Comparison of ENCODE assay signal across 1 cellular context in genomic region chr3:181999314-181999713, GRCh38.
TF ChIP-seq lines count a peak whose summit lies in the region.

No MANE protein-coding gene starts in this region.

TF ChIP-seq in SK-N-SH, 30 proteins besides CTCF, POLR2A, EP300 and RAD21 (continued from another document):
- TF ChIP-seq REST (IDR thresholded peaks at IDR 0.05; ENCODE audit: low read depth, low read length) (no peak), NRF1 (IDR thresholded peaks at IDR 0.05; ENCODE audit: low read depth, low read length) (no peak), SIN3A (IDR thresholded peaks at IDR 0.05; ENCODE audit: borderline replicate concordance, low read depth, low read length) (no peak), USF1 (IDR thresholded peaks at IDR 0.05; ENCODE audit: borderline replicate concordance, low read depth) (no peak), GATA2 (CRISPR knock-in tag; IDR thresholded peaks at IDR 0.05) (no peak), MXI1 (IDR thresholded peaks at IDR 0.05; ENCODE audit: low read depth, low read length) (no peak), RCOR1 (IDR thresholded peaks at IDR 0.05; ENCODE audit: low read length) (no peak), TCF12 (IDR thresholded peaks at IDR 0.05) (no peak), IRF3 (IDR thresholded peaks at IDR 0.05; ENCODE audit: low read depth, low read length) (no peak), USF2 (IDR thresholded peaks at IDR 0.05; ENCODE audit: borderline replicate concordance, low read depth, low read length) (no peak)
- TF ChIP-seq, protein P1, sequence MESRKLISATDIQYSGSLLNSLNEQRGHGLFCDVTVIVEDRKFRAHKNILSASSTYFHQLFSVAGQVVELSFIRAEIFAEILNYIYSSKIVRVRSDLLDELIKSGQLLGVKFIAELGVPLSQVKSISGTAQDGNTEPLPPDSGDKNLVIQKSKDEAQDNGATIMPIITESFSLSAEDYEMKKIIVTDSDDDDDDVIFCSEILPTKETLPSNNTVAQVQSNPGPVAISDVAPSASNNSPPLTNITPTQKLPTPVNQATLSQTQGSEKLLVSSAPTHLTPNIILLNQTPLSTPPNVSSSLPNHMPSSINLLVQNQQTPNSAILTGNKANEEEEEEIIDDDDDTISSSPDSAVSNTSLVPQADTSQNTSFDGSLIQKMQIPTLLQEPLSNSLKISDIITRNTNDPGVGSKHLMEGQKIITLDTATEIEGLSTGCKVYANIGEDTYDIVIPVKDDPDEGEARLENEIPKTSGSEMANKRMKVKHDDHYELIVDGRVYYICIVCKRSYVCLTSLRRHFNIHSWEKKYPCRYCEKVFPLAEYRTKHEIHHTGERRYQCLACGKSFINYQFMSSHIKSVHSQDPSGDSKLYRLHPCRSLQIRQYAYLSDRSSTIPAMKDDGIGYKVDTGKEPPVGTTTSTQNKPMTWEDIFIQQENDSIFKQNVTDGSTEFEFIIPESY (IDR thresholded peaks at IDR 0.05; ENCODE audit: borderline replicate concordance, low read depth), result no peak
